In genomic region chr1:151991663-151992344, GRCh38 we compare ENCODE assay signal across 8 cellular contexts. TPM values are rescaled to one million over a fixed set of nuclear protein-coding genes. Genes with fewer than 3 reads are reported as not detected.
A peak's percentile ranks its signal among the peaks of the same experiment; 100 is the strongest.
DNase-seq lines count a peak whose midpoint lies in the region; ATAC-seq and TF ChIP-seq lines count a peak whose summit lies in the region.

No MANE protein-coding gene starts in this region.

- H3K9me3 ChIP-seq in HAP-1 = no peaks in the 10 kb centered on the region
- no peaks in the 10 kb centered on the region for H3K9me3 ChIP-seq in hepatocyte (ENCODE audit: low read depth)
- H3K9me3 ChIP-seq in skeletal muscle satellite cell (replicated peaks; ENCODE audit: low read length) = no peaks in the 10 kb centered on the region

- TF ChIP-seq CTCF in hepatocyte (IDR thresholded peaks at IDR 0.05; ENCODE audit: poor library complexity) = no peak

- WGBS in hepatocyte (ENCODE audit: low lambda C conversion rate, missing lambda C conversion rate) = 32% methylated on average over 7 of the region's 7 CpGs

- peaks cover 18% of the 10 kb centered on the region for H4K20me1 ChIP-seq in hepatocyte (ENCODE audit: insufficient read depth, poor library complexity, severe bottlenecking)

- H3K4me3 ChIP-seq in HAP-1 = peak overlapping the region; percentile 60
- peak overlapping the region; percentile 84 for H3K4me3 ChIP-seq in hepatocyte
- H3K4me3 ChIP-seq in skeletal muscle satellite cell (ENCODE audit: low read length) = peak overlapping the region; percentile 97

- H3K79me2 ChIP-seq in hepatocyte = peaks cover 63% of the 10 kb centered on the region

- H3K27ac Mint-ChIP-seq in activated CD4-positive, alpha-beta memory T cell treated with anti-CD3 and anti-CD28 coated beads, Interleukin-2, amount 10 ng/mL, durations not matched to agents 7 days and 5 days = peak overlapping the region; percentile 98

- H3K4me2 ChIP-seq in hepatocyte = peak overlapping the region; percentile 91
- peak overlapping the region; percentile 86 for H3K4me2 ChIP-seq in skeletal muscle satellite cell (ENCODE audit: low read length)

- CTCF ChIA-PET in activated CD4-positive, alpha-beta memory T cell treated with anti-CD3 and anti-CD28 coated beads, Interleukin-2, amount 10 ng/mL, durations not matched to agents 7 days and 5 days (lab: Charles Lee) = interaction anchor here (1.2 to 2.9 kb wide), 4 partner anchors 8 to 24 kb away, joined by 3 to 22 read pairs (median 6); no protein-coding TSS in a partner anchor

- peaks cover 53% of the 10 kb centered on the region for H3K36me3 Mint-ChIP-seq in activated CD4-positive, alpha-beta memory T cell treated with anti-CD3 and anti-CD28 coated beads, Interleukin-2, amount 10 ng/mL, durations not matched to agents 7 days and 5 days (ENCODE audit: low read depth)

- H3K27me3 ChIP-seq in HAP-1 (ENCODE audit: low read depth) (no peaks in the 10 kb centered on the region), hepatocyte (no peaks in the 10 kb centered on the region), skeletal muscle satellite cell (ENCODE audit: control insufficient read depth, insufficient read depth, low read length) (no peaks in the 10 kb centered on the region)

- peaks cover 69% of the 10 kb centered on the region for H3K4me1 ChIP-seq in HAP-1
- peaks cover 54% of the 10 kb centered on the region for H3K4me1 ChIP-seq in hepatocyte (ENCODE audit: insufficient read depth)
- H3K4me1 ChIP-seq in skeletal muscle satellite cell (ENCODE audit: control insufficient read depth, insufficient read depth, low read length) = peaks cover 60% of the 10 kb centered on the region

- H3K36me3 ChIP-seq in HAP-1 (replicated peaks) = no peaks in the 10 kb centered on the region; the same call in 1 of the 2 replicates
- H3K36me3 ChIP-seq in hepatocyte (replicated peaks; ENCODE audit: insufficient read depth, low read depth) = no peaks in the 10 kb centered on the region
- peaks cover 9% of the 10 kb centered on the region for H3K36me3 ChIP-seq in skeletal muscle satellite cell (ENCODE audit: insufficient read depth, low read length)

- H2AFZ ChIP-seq in hepatocyte = no peak overlapping the region

- peak overlapping the region; percentile 100 for H3K27ac ChIP-seq in hepatocyte

- in situ Hi-C loops in HAP-1 (cut with MboI; ENCODE audit: low sequenced_read_pairs) = no loop called here

- DNase-seq in HAP-1 (ENCODE audit: low spot score in 2 of 2) (no peak), hepatocyte (ENCODE audit: low spot score) (no peak), NCI-H2171 treated with DMSO at 0.1 percent for 48 hours (lab: John Stamatoyannopoulos, UW) (no peak)
- DNase-seq in activated CD4-positive, alpha-beta memory T cell treated with anti-CD3 and anti-CD28 coated beads, Interleukin-2, amount 10 ng/mL, durations not matched to agents 7 days and 5 days = no peak

- H3K27me3 Mint-ChIP-seq in activated CD4-positive, alpha-beta memory T cell treated with anti-CD3 and anti-CD28 coated beads, Interleukin-2, amount 10 ng/mL, durations not matched to agents 7 days and 5 days = no peaks in the 10 kb centered on the region

- ATAC-seq in HG03432 (IDR thresholded peaks at IDR 0.05; ENCODE audit: unreplicated experiment) (no peak), GM18870 (IDR thresholded peaks at IDR 0.05; ENCODE audit: unreplicated experiment) (no peak), HG03108 (IDR thresholded peaks at IDR 0.05; ENCODE audit: unreplicated experiment) (no peak)

- peaks cover 70% of the 10 kb centered on the region for H3K4me1 Mint-ChIP-seq in activated CD4-positive, alpha-beta memory T cell treated with anti-CD3 and anti-CD28 coated beads, Interleukin-2, amount 10 ng/mL, durations not matched to agents 7 days and 5 days

- H3K4me3 Mint-ChIP-seq in activated CD4-positive, alpha-beta memory T cell treated with anti-CD3 and anti-CD28 coated beads, Interleukin-2, amount 10 ng/mL, durations not matched to agents 7 days and 5 days = peak overlapping the region; percentile 91

- POLR2A ChIA-PET in activated CD4-positive, alpha-beta memory T cell treated with anti-CD3 and anti-CD28 coated beads, Interleukin-2, amount 10 ng/mL, durations not matched to agents 7 days and 5 days (lab: Charles Lee) = interaction anchor here (0.6 to 5.7 kb wide), 12 partner anchors 11 to 592 kb away, joined by 3 to 71 read pairs (median 6); partner anchors contain the start of gene PSMB4

- H3K9ac ChIP-seq in skeletal muscle satellite cell (ENCODE audit: low read depth, low read length) = peak overlapping the region; percentile 74

- no peaks in the 10 kb centered on the region for H3K9me3 Mint-ChIP-seq in activated CD4-positive, alpha-beta memory T cell treated with anti-CD3 and anti-CD28 coated beads, Interleukin-2, amount 10 ng/mL, durations not matched to agents 7 days and 5 days

- no peaks in the 10 kb centered on the region for H3K9me2 ChIP-seq in hepatocyte (replicated peaks; ENCODE audit: insufficient read depth)

RNA-seq across cellular contexts. Expression of gene S100A10, which starts 1.9 kb away (rescaled TPM):
- total RNA-seq in activated CD4-positive, alpha-beta memory T cell treated with anti-CD3 and anti-CD28 coated beads, Interleukin-2, amount 10 ng/mL, durations not matched to agents 7 days and 5 days = 100 to 1,000 TPM; 631 to 641 TPM
- total RNA-seq in hepatocyte = 408 and 485 TPM in 2 replicates
- 3,367 and 3,493 TPM in 2 replicates for polyA plus RNA-seq in hepatocyte
- total RNA-seq in skeletal muscle satellite cell (2012; rRNA removed) = 143 and 214 TPM in 2 replicates

RNA-seq across cellular contexts. Expression of gene S100A11, which starts 45.0 kb away (rescaled TPM):
- 100 to 1,000 TPM; 504 to 539 TPM for total RNA-seq in activated CD4-positive, alpha-beta memory T cell treated with anti-CD3 and anti-CD28 coated beads, Interleukin-2, amount 10 ng/mL, durations not matched to agents 7 days and 5 days
- 258 and 295 TPM in 2 replicates for total RNA-seq in hepatocyte
- polyA plus RNA-seq in hepatocyte = 1,491 and 1,531 TPM in 2 replicates
- 179 and 194 TPM in 2 replicates for total RNA-seq in skeletal muscle satellite cell (2012; rRNA removed)
